Comparison of ENCODE assay signal across 9 cellular contexts in the genomic region with DNA sequence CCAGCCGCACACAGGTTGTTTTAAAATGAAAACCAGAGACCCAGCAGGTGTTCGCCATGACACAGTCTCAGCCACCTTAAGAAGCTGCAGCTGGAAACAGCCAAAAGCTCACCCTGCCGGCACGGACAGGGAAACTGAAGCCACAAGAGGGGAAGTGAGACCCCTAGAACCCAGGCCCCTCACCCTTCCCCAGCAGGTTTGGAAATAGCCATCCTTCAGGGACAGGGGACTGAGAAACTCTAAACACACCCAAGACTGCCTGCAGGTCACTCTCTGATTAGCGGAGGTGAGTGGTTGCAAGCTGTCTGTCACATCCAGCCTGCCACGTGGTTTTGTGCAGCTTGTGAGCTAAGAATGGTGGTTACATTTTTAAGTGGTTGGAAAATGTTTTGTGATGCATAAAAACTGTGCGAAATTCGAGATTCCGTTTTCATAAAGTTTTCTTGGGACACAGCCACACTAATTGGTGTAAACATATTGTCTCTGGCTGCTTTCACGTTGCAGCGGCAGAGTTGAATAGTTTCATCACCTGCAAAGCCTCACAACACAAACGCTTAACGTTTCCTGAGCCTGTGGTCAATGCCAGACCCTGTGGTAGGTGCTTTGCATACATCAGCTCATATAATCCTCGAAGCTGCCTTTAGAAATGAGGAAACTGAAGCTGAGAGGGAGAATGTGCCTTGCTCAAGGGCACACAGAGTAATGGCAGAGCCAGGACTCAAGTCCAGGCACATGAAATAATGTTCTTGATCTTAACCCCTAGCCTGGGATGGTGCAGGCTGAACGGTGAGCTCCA. TPM values are rescaled to one million over a fixed set of nuclear protein-coding genes. Genes with fewer than 3 reads are reported as not detected.
A peak's percentile ranks its signal among the peaks of the same experiment; 100 is the strongest.
DNase-seq lines count a peak whose midpoint lies in the region; ATAC-seq and TF ChIP-seq lines count a peak whose summit lies in the region.
"Had no signal": no experiment of that assay in that cellular context is flagged by ENCODE, and none has a peak within 500 bp of the region (broad histone marks: within the 10 kb centered on the region; RNA-seq: fewer than 3 reads in every experiment).

No MANE protein-coding gene starts in this region.

- no peaks in the 10 kb centered on the region for H4K20me1 ChIP-seq in DND-41 (ENCODE audit: insufficient read depth, low read length)

- peak overlapping the region; percentile 78 for H3K4me2 ChIP-seq in DND-41 (ENCODE audit: insufficient read depth, low read length)

- peaks cover 39% of the 10 kb centered on the region for H3K79me2 ChIP-seq in DND-41 (ENCODE audit: insufficient read depth, low read length)

- WGBS in upper lobe of left lung, 2 donors, result 25 to 43% methylated on average over 11 to 15 of the region's 15 CpGs

- H3K4me1 ChIP-seq in DND-41 (ENCODE audit: insufficient read depth, low read length) (peaks cover 91% of the 10 kb centered on the region), Peyer's patch (peaks cover 0 to 42% (median 17%) of the 10 kb centered on the region in 4 donors), upper lobe of left lung (peaks cover 49 to 82% (median 62%) of the 10 kb centered on the region in 4 donors)
- H3K4me1 ChIP-seq in effector memory CD4-positive, alpha-beta T cell (ENCODE audit: control insufficient read depth, insufficient read depth, low read length, poor library complexity, severe bottlenecking), result peaks cover 40% of the 10 kb centered on the region

- DNase-seq in DND-41 (peak; percentile 83), GM19238 (ENCODE audit: insufficient read length, low spot score) (peak; percentile 55), Peyer's patch (peak in 2 of 3 donors; percentile 86 to 89), upper lobe of left lung (peak in 1 of 2 donors; percentile 57), AG08396 (ENCODE audit: low spot score) (no peak), DMS153 treated with DMSO at 0.1 percent for 48 hours (lab: John Stamatoyannopoulos, UW; ENCODE audit: unreplicated experiment) (no peak)
- peak in 2 of 3 donors; percentile 17 to 36 for DNase-seq in effector memory CD4-positive, alpha-beta T cell

- ATAC-seq in DND-41 (ENCODE audit: insufficient read depth, low read depth) (peak; percentile 47), HG03066 (IDR thresholded peaks at IDR 0.05; ENCODE audit: low read depth, unreplicated experiment) (peak; percentile 47), upper lobe of left lung (ENCODE audit: low FRiP score in 2 of 2) (peak; percentile 11 to 50)

- H3K27ac ChIP-seq in DND-41 (ENCODE audit: low read length) (peak overlapping the region; percentile 95), Peyer's patch (peak overlapping the region; percentile 57 to 94 (median 81)), upper lobe of left lung (peak overlapping the region; percentile 81 to 89 (median 84))
- H3K27ac ChIP-seq in effector memory CD4-positive, alpha-beta T cell (ENCODE audit: insufficient read depth, low read length, poor library complexity, severe bottlenecking), result peak overlapping the region; percentile 95

- TF ChIP-seq CTCF in DND-41 (IDR thresholded peaks at IDR 0.05; ENCODE audit: borderline replicate concordance, extremely low read depth, low read length, poor library complexity, severe bottlenecking), result peak; percentile 8
- TF ChIP-seq CTCF in Peyer's patch (IDR thresholded peaks at IDR 0.05), result no peak
- TF ChIP-seq CTCF in upper lobe of left lung (IDR thresholded peaks at IDR 0.05), result no peak

- no peaks in the 10 kb centered on the region; the same call in none of the 2 replicates for H3K36me3 ChIP-seq in DND-41 (ENCODE audit: insufficient read depth, low read length)
- no peaks in the 10 kb centered on the region for H3K36me3 ChIP-seq in Peyer's patch
- no peaks in the 10 kb centered on the region for H3K36me3 ChIP-seq in effector memory CD4-positive, alpha-beta T cell (ENCODE audit: control insufficient read depth, insufficient read depth, low read length)
- no peaks in the 10 kb centered on the region for H3K36me3 ChIP-seq in upper lobe of left lung

- TF ChIP-seq EP300 in upper lobe of left lung (IDR thresholded peaks at IDR 0.05), result peak in 1 of 4 donors; percentile 6

- TF ChIP-seq POLR2A in Peyer's patch (IDR thresholded peaks at IDR 0.05) (peak in 1 of 2 donors; percentile 27), upper lobe of left lung (IDR thresholded peaks at IDR 0.05) (peak in 1 of 4 donors; percentile 52)

- H3K9ac ChIP-seq in DND-41 (ENCODE audit: low read depth, low read length), result peak overlapping the region; percentile 86

- peak overlapping the region in 1 of 2 experiments; percentile 59; a peak in 2 of 4 replicates for H3K4me3 ChIP-seq in DND-41 (ENCODE audit: low read depth in 1 of 2, low read length in 2 of 2)
- H3K4me3 ChIP-seq in Peyer's patch, result peak overlapping the region in 3 of 4 donors; percentile 10 to 36 (median 16)
- H3K4me3 ChIP-seq in effector memory CD4-positive, alpha-beta T cell (ENCODE audit: insufficient read depth, low read depth, low read length, poor library complexity, severe bottlenecking), result peak overlapping the region; percentile 27
- H3K4me3 ChIP-seq in upper lobe of left lung, result peak overlapping the region in 2 of 4 donors; percentile 8 to 15

- peak overlapping the region; percentile 26; the same call in 1 of the 2 replicates for H2AFZ ChIP-seq in DND-41 (ENCODE audit: low read depth, low read length)

- H3K9me3 ChIP-seq in DND-41 (ENCODE audit: insufficient read depth, low read length, severe bottlenecking) (no peaks in the 10 kb centered on the region), Peyer's patch (no peaks in the 10 kb centered on the region), upper lobe of left lung (no peaks in the 10 kb centered on the region)
- H3K9me3 ChIP-seq in effector memory CD4-positive, alpha-beta T cell (ENCODE audit: control insufficient read depth, low read length), result no peaks in the 10 kb centered on the region

- no peaks in the 10 kb centered on the region for H3K27me3 ChIP-seq in DND-41 (ENCODE audit: insufficient read depth, low read length, poor library complexity)
- no peaks in the 10 kb centered on the region for H3K27me3 ChIP-seq in Peyer's patch
- H3K27me3 ChIP-seq in effector memory CD4-positive, alpha-beta T cell (replicated peaks; ENCODE audit: control insufficient read depth, insufficient read depth, low read length, poor library complexity, severe bottlenecking), result no peaks in the 10 kb centered on the region
- no peaks in the 10 kb centered on the region for H3K27me3 ChIP-seq in upper lobe of left lung

RNA-seq across cellular contexts. Expression of a gene that starts 1.7 kb away (rescaled TPM):
- total RNA-seq in Peyer's patch (1 to 10 TPM; 2.4 to 9.4 (median 5.9) TPM), upper lobe of left lung (10 to 100 TPM; 25.2 to 71.4 (median 42.5) TPM)

RNA-seq across cellular contexts. Expression of a gene that starts 37.5 kb away (rescaled TPM):
- total RNA-seq in Peyer's patch (10 to 100 TPM in 1 of 4 donors, 1 to 10 TPM in 3; 1.8 to 17.3 (median 3.4) TPM), upper lobe of left lung (10 to 100 TPM in 5 of 6 donors, 1 to 10 TPM in 1; 1.5 to 50.7 (median 20.5) TPM)
- total RNA-seq: endothelial cell of umbilical vein had no signal

Comparison
In these comparisons a context has a peak if more than half of its experiments do, and no peak if none do; other contexts are left out.
1. DNase-seq: peak in DND-41 (single experiment), GM19238 (single experiment), Peyer's patch (2 of 3) and effector memory CD4-positive, alpha-beta T cell (2 of 3); none in AG08396 (single experiment) and DMS153 treated with DMSO at 0.1 percent for 48 hours (single experiment).
2. Peak in every context shown above with its lines, with median percentiles within 50 percentile points of each other: ATAC-seq and H3K27ac ChIP-seq.